21 cellular contexts compared by ENCODE assay signal in genomic region chr17:38602862-38603785, GRCh38. TPM values are rescaled to one million over a fixed set of nuclear protein-coding genes. Genes with fewer than 3 reads are reported as not detected.
A peak's percentile ranks its signal among the peaks of the same experiment; 100 is the strongest.
DNase-seq lines count a peak whose midpoint lies in the region; ATAC-seq, FAIRE-seq and TF ChIP-seq lines count a peak whose summit lies in the region.
"Had no signal": no experiment of that assay in that cellular context is flagged by ENCODE, and none has a peak within 500 bp of the region (broad histone marks: within the 10 kb centered on the region; RNA-seq: fewer than 3 reads in every experiment).

No MANE protein-coding gene starts in this region.

- no peak overlapping the region for H3K23ac ChIP-seq in mesendoderm (ENCODE audit: low read length)

- in situ Hi-C loops in HepG2 (cut with HindIII; ENCODE audit: extremely low pct_ligation_motif_present, low pct_unique_long_range_greater_than_20kb) = no loop called here

- H3K9ac ChIP-seq in HepG2 (ENCODE audit: insufficient read depth, low read depth, low read length) (peak overlapping the region; percentile 14; the same call in 1 of the 2 replicates), mesendoderm (ENCODE audit: low read length) (no peak overlapping the region)

- ATAC-seq in HepG2 (no peak), right lobe of liver (no peak)
- ATAC-seq in activated CD4-positive, alpha-beta T cell treated with anti-CD3 and anti-CD28 coated beads for 36 hours = no peak
- ATAC-seq: foreskin keratinocyte had no signal

- no peaks in the 10 kb centered on the region for H3K79me1 ChIP-seq in mesendoderm (ENCODE audit: low read length)

- DNase-seq in HepG2 (ENCODE audit: low spot score) (no peak), right lobe of liver (no peak), mesendoderm (peak; percentile 64), NCI-H526 (lab: John Stamatoyannopoulos, UW) (no peak), DMS153 treated with DMSO at 0.1 percent for 48 hours (lab: John Stamatoyannopoulos, UW; ENCODE audit: unreplicated experiment) (no peak)
- no peak for DNase-seq in activated CD4-positive, alpha-beta T cell treated with anti-CD3 and anti-CD28 coated beads for 36 hours
- no peak for DNase-seq in activated CD4-positive, alpha-beta T cell treated with anti-CD3 and anti-CD28 coated beads, Interleukin-2, amount 50 U/mL, for 1 hour
- DNase-seq: activated CD4-positive, alpha-beta T cell treated with anti-CD3 and anti-CD28 coated beads, Interleukin-2, amount 10 ng/mL, durations not matched to agents 24 days and 14 days; activated CD8-positive, alpha-beta memory T cell treated with anti-CD3 and anti-CD28 coated beads, Interleukin-2, amount 50 U/mL, for 48 hours; CD8-positive, alpha-beta memory T cell; foreskin keratinocyte; MM.1S; NCI-H187 treated with DMSO at 0.1 percent for 48 hours; NCI-H510A treated with DMSO at 0.1 percent for 48 hours; stimulated activated CD4-positive, alpha-beta T cell treated with anti-CD3 and anti-CD28 coated beads, Interleukin-15, amount 100 ng/mL, for 24 hours had no signal

- no peaks in the 10 kb centered on the region for H3K9me3 ChIP-seq in HepG2 (ENCODE audit: low read length)
- no peaks in the 10 kb centered on the region for H3K9me3 ChIP-seq in right lobe of liver
- H3K9me3 ChIP-seq: ascending aorta had no signal

- H2BK5ac ChIP-seq in mesendoderm (ENCODE audit: low read length) = no peak overlapping the region

- no peak overlapping the region for H4K8ac ChIP-seq in mesendoderm (ENCODE audit: low read depth, low read length)

- H3K4me3 ChIP-seq in HepG2 (replicated peaks in 1 of 3; ENCODE audit: insufficient read depth in 1 of 3, low read depth in 2 of 3, low read length in 3 of 3) (peak overlapping the region in 1 of 3 experiments; percentile 83; a peak in 1 of 6 replicates), right lobe of liver (no peak overlapping the region), mesendoderm (ENCODE audit: low read length) (no peak overlapping the region)
- H3K4me3 ChIP-seq: ascending aorta had no signal

- FAIRE-seq in HepG2 (lab: Jason Lieb, UNC) = no peak
- FAIRE-seq: colon, endothelial cell of umbilical vein had no signal

- intact Hi-C loops in HepG2 (cut with micrococcal nuclease; ENCODE audit: unreplicated experiment) (no loop called here), right lobe of liver (cut with DNase I) (no loop called here)
- intact Hi-C loops in activated CD4-positive, alpha-beta T cell treated with anti-CD3 and anti-CD28 coated beads for 36 hours (cut with DNase I, micrococcal nuclease) = loop anchor here (5.0 to 10.0 kb wide), 2 partner anchors 111 to 132 kb away; partner anchors contain the start of gene CISD3 (in 1 of the 2)

- no peaks in the 10 kb centered on the region for H3K27me3 ChIP-seq in HepG2 (ENCODE audit: control insufficient read depth in 1 of 2, insufficient read depth in 2 of 2, low read length in 2 of 2)
- no peaks in the 10 kb centered on the region for H3K27me3 ChIP-seq in right lobe of liver
- peaks cover 3% of the 10 kb centered on the region for H3K27me3 ChIP-seq in mesendoderm (ENCODE audit: insufficient read depth, low read length, poor library complexity)

- no peak for TF ChIP-seq RAD21 in HepG2 (CRISPR knock-in tag; IDR thresholded peaks at IDR 0.05)

- no peak overlapping the region for H4K5ac ChIP-seq in mesendoderm (ENCODE audit: low read length)

- H2BK120ac ChIP-seq in mesendoderm (ENCODE audit: low read depth, low read length) = no peak overlapping the region

- CTCF ChIA-PET in HepG2 (lab: Yijun Ruan, JAX; ENCODE audit: low intra/inter-chr PET ratio, low total read pairs) = interaction anchor here (4.9 kb wide), 1 partner anchor 62 kb away, joined by 73 read pairs; no protein-coding TSS in a partner anchor
- CTCF ChIA-PET in activated CD4-positive, alpha-beta T cell treated with anti-CD3 and anti-CD28 coated beads for 36 hours (lab: Charles Lee) = interaction anchor here (1.3 to 3.3 kb wide), 6 partner anchors 14 to 44 kb away, joined by 3 to 22 read pairs (median 4); no protein-coding TSS in a partner anchor

- H3K4ac ChIP-seq in mesendoderm (ENCODE audit: low read depth, low read length) = no peak overlapping the region

- no peak overlapping the region for H2AFZ ChIP-seq in HepG2 (ENCODE audit: low read length)

- POLR2A ChIA-PET in HepG2 (lab: Yijun Ruan, JAX) = interaction anchor here (0.7 to 13.7 kb wide), 6 partner anchors 12 to 251 kb away, joined by 3 to 208 read pairs (median 12); partner anchors contain the start of gene SOCS7
- POLR2A ChIA-PET in activated CD4-positive, alpha-beta T cell treated with anti-CD3 and anti-CD28 coated beads for 36 hours (lab: Charles Lee) = interaction anchor here (1.9 kb wide), 1 partner anchor 44 kb away, joined by 6 read pairs; no protein-coding TSS in a partner anchor

- 86% methylated on average over 11 of the region's 13 CpGs for WGBS in HepG2 (ENCODE audit: low lambda C conversion rate)
- WGBS in right lobe of liver (ENCODE audit: insufficient coverage, low coverage, low lambda C conversion rate, missing lambda C conversion rate) = 55% methylated on average over 7 of the region's 13 CpGs
- no CpG with 5 or more reads among the region's 13 CpGs for WGBS in mesendoderm (ENCODE audit: extremely low coverage, insufficient coverage, low lambda C conversion rate)

- no peak overlapping the region for H3K4me3 Mint-ChIP-seq in activated CD4-positive, alpha-beta T cell treated with anti-CD3 and anti-CD28 coated beads for 36 hours
- H3K4me3 Mint-ChIP-seq: activated CD4-positive, alpha-beta T cell treated with anti-CD3 and anti-CD28 coated beads, Interleukin-2, amount 10 ng/mL, durations not matched to agents 24 days and 14 days; stimulated activated naive CD8-positive, alpha-beta T cell treated with anti-CD3 and anti-CD28 coated beads, Interleukin-15, Interleukin-2, amounts not matched to agents 100 ng/mL and 50 ng/mL, for 24 hours had no signal

- H3K36me3 Mint-ChIP-seq in activated CD4-positive, alpha-beta T cell treated with anti-CD3 and anti-CD28 coated beads for 36 hours (ENCODE audit: low read depth) = no peaks in the 10 kb centered on the region
- H3K36me3 Mint-ChIP-seq: CD8-positive, alpha-beta memory T cell had no signal

- H3K18ac ChIP-seq in mesendoderm (ENCODE audit: low read length) = no peak overlapping the region

- H3K27me3 Mint-ChIP-seq in activated CD4-positive, alpha-beta T cell treated with anti-CD3 and anti-CD28 coated beads for 36 hours = peaks cover 61% of the 10 kb centered on the region

- peaks cover 16% of the 10 kb centered on the region for H3K4me1 Mint-ChIP-seq in activated CD4-positive, alpha-beta T cell treated with anti-CD3 and anti-CD28 coated beads for 36 hours

- BruUV-seq in HepG2 (replicated peaks; lab: Mats Ljungman, UMichigan) = TSS peak; percentile 43

- no peak overlapping the region for H2BK15ac ChIP-seq in mesendoderm (replicated peaks; ENCODE audit: low read depth)

- H3K27ac Mint-ChIP-seq in activated CD4-positive, alpha-beta T cell treated with anti-CD3 and anti-CD28 coated beads for 36 hours = no peak overlapping the region
- H3K27ac Mint-ChIP-seq: activated CD4-positive, alpha-beta T cell treated with anti-CD3 and anti-CD28 coated beads, Interleukin-2, amount 10 ng/mL, durations not matched to agents 24 days and 14 days; stimulated activated naive CD8-positive, alpha-beta T cell treated with anti-CD3 and anti-CD28 coated beads, Interleukin-15, Interleukin-2, amounts not matched to agents 100 ng/mL and 50 ng/mL, for 24 hours had no signal

- peaks cover 18% of the 10 kb centered on the region; the same call in 1 of the 2 replicates for H4K20me1 ChIP-seq in HepG2 (ENCODE audit: insufficient read depth, low read length)

- H3K27ac ChIP-seq in HepG2 (ENCODE audit: extremely low read length, insufficient read depth, low read length) (no peak overlapping the region), right lobe of liver (no peak overlapping the region), cingulate gyrus (ENCODE audit: low read depth, low read length) (peak overlapping the region; percentile 77), mesendoderm (ENCODE audit: low read depth, low read length) (no peak overlapping the region)
- H3K27ac ChIP-seq: ascending aorta, foreskin keratinocyte, SK-N-MC had no signal

- TF ChIP-seq POLR2A in HepG2 (IDR thresholded peaks at IDR 0.05; ENCODE audit: insufficient read depth in 1 of 2, low read depth in 2 of 2, low read length in 2 of 2) (no peak), right lobe of liver (IDR thresholded peaks at IDR 0.05) (no peak)

- TF ChIP-seq EP300 in HepG2 (IDR thresholded peaks at IDR 0.05; ENCODE audit: low read depth in 2 of 2, low read length in 2 of 2) (no peak), HepG2 (CRISPR knock-in tag; IDR thresholded peaks at IDR 0.05; ENCODE audit: borderline replicate concordance) (no peak)

- no peaks in the 10 kb centered on the region for H3K9me3 Mint-ChIP-seq in activated CD4-positive, alpha-beta T cell treated with anti-CD3 and anti-CD28 coated beads for 36 hours (ENCODE audit: low read depth)
- H3K9me3 Mint-ChIP-seq: activated CD4-positive, alpha-beta T cell treated with anti-CD3 and anti-CD28 coated beads, Interleukin-2, amount 10 ng/mL, durations not matched to agents 24 days and 14 days; CD8-positive, alpha-beta memory T cell; stimulated activated naive CD8-positive, alpha-beta T cell treated with anti-CD3 and anti-CD28 coated beads, Interleukin-15, Interleukin-2, amounts not matched to agents 100 ng/mL and 50 ng/mL, for 24 hours had no signal

- H3K36me3 ChIP-seq in HepG2 (replicated peaks in 1 of 2; ENCODE audit: control insufficient read depth in 1 of 2, insufficient read depth in 2 of 2, low read length in 2 of 2) (no peaks in the 10 kb centered on the region), right lobe of liver (no peaks in the 10 kb centered on the region), mesendoderm (ENCODE audit: control insufficient read depth, insufficient read depth, low read length) (no peaks in the 10 kb centered on the region)
- H3K36me3 ChIP-seq: ascending aorta had no signal

- H3K79me2 ChIP-seq in HepG2 (ENCODE audit: insufficient read depth, low read length) (peaks cover 3% of the 10 kb centered on the region), mesendoderm (ENCODE audit: control insufficient read depth, insufficient read depth, low read length) (no peaks in the 10 kb centered on the region)

- peak overlapping the region; percentile 87 for H3K4me2 ChIP-seq in HepG2 (ENCODE audit: low read depth, low read length)
- no peak overlapping the region for H3K4me2 ChIP-seq in mesendoderm (ENCODE audit: low read length)

- no peak overlapping the region for H2AK5ac ChIP-seq in mesendoderm (ENCODE audit: low read length)

- no peak for TF ChIP-seq CTCF in HepG2 (CRISPR knock-in tag; IDR thresholded peaks at IDR 0.05)
- no peak for TF ChIP-seq CTCF in right lobe of liver (IDR thresholded peaks at IDR 0.05)

- H3K4me1 ChIP-seq in HepG2 (ENCODE audit: insufficient read depth, low read length) (peaks cover 89% of the 10 kb centered on the region), right lobe of liver (peaks cover 0 to 13% (median 3%) of the 10 kb centered on the region in 4 donors), mesendoderm (ENCODE audit: control insufficient read depth, low read depth, low read length) (peaks cover 11% of the 10 kb centered on the region)
- H3K4me1 ChIP-seq: foreskin keratinocyte had no signal

- H3K56ac ChIP-seq in mesendoderm (ENCODE audit: low read length) = no peak overlapping the region

RNA-seq across cellular contexts. Expression of gene SRCIN1, which starts 2.6 kb away (rescaled TPM):
- total RNA-seq in HepG2 (2016; rRNA removed; fragmentation: Illumina TruSeq; extraction: Trizol) = 0.90 and 1.2 TPM in 2 replicates
- total RNA-seq in HepG2 (2016; cell fraction: cytosol; rRNA removed; fragmentation: Illumina TruSeq; extraction: Trizol; ENCODE audit: low read depth) = 0.26 and 0.30 TPM in 2 replicates
- 0.76 and 1.4 TPM in 2 replicates for total RNA-seq in HepG2 (2016; cell fraction: insoluble cytoplasmic fraction; rRNA removed; fragmentation: Illumina TruSeq; extraction: Trizol)
- total RNA-seq in HepG2 (2016; cell fraction: membrane; rRNA removed; fragmentation: Illumina TruSeq; extraction: Trizol) = 0.43 and 1.00 TPM in 2 replicates
- 2.5 and 3.1 TPM in 2 replicates for total RNA-seq in HepG2 (2016; cell fraction: nucleus; rRNA removed; fragmentation: Illumina TruSeq; extraction: Trizol)
- 9.6 and 19.8 TPM in 2 replicates for polyA plus RNA-seq in HepG2 (2011; rRNA removed)
- 2.9 and 4.8 TPM in 2 replicates for polyA plus RNA-seq in HepG2 (2011; cell fraction: cytosol; rRNA removed)
- 128 and 143 TPM in 2 replicates for polyA plus RNA-seq in HepG2 (2011; cell fraction: nucleus; rRNA removed)
- 9.9 and 11.0 TPM in 2 replicates for polyA plus RNA-seq in HepG2 (2012)
- 0.26 and 0.32 TPM in 2 replicates for polyA plus RNA-seq in HepG2 (2016; cell fraction: cytosol; fragmentation: Illumina TruSeq; extraction: Trizol; ENCODE audit: low read depth)
- 1.0 and 2.4 TPM in 2 replicates for polyA plus RNA-seq in HepG2 (2016; cell fraction: insoluble cytoplasmic fraction; fragmentation: Illumina TruSeq; extraction: Trizol; ENCODE audit: low read depth)
- 0.64 and 0.68 TPM in 2 replicates for polyA plus RNA-seq in HepG2 (2016; cell fraction: membrane; fragmentation: Illumina TruSeq; extraction: Trizol; ENCODE audit: low read depth)
- polyA plus RNA-seq in HepG2 (2016; cell fraction: nucleus; fragmentation: Illumina TruSeq; extraction: Trizol; ENCODE audit: insufficient read depth, low read depth) = 13.9 and 14.2 TPM in 2 replicates
- polyA minus RNA-seq in HepG2 (2011; rRNA and poly(A)+ RNA removed; ENCODE audit: low replicate concordance) = 2.4 and 22.5 TPM in 2 replicates
- polyA minus RNA-seq in HepG2 (2011; cell fraction: cytosol; rRNA and poly(A)+ RNA removed) = 5.7 and 10.1 TPM in 2 replicates
- 22.4 and 24.7 TPM in 2 replicates for polyA minus RNA-seq in HepG2 (2011; cell fraction: nucleus; rRNA and poly(A)+ RNA removed)
- total RNA-seq in right lobe of liver = 10 to 100 TPM in 4 of 6 experiments, 1 to 10 TPM in 2; 5.6 to 17.6 (median 11.5) TPM
- polyA plus RNA-seq in mesendoderm (2013, experiment 1 of 2) = 1.5 TPM
- 0.97 TPM for polyA plus RNA-seq in mesendoderm (2013, experiment 2 of 2)
- total RNA-seq in activated CD4-positive, alpha-beta T cell treated with anti-CD3 and anti-CD28 coated beads for 36 hours = under 1 TPM; 0.72 to 0.73 TPM
- total RNA-seq: ascending aorta had no signal
- polyA plus RNA-seq: CD8-positive, alpha-beta memory T cell had no signal

Comparison
In these comparisons a context has a peak if more than half of its experiments do, and no peak if none do; other contexts are left out.
1. intact Hi-C loops: an anchor here in activated CD4-positive, alpha-beta T cell treated with anti-CD3 and anti-CD28 coated beads for 36 hours (5.0 to 10.0 kb wide); none called in HepG2 and right lobe of liver.